Comparison of ENCODE assay signal across 8 cellular contexts in genomic region chr19:35029737-35030256, GRCh38.
DNase-seq lines count a peak whose midpoint lies in the region; TF ChIP-seq lines count a peak whose summit lies in the region.

No MANE protein-coding gene starts in this region.

- peak overlapping the region; percentile 48 for H3K4me3 ChIP-seq in AG10803 (ENCODE audit: low read length)

- TF ChIP-seq CTCF in AG10803 (conservative IDR thresholded peaks at IDR 0.05; ENCODE audit: low read length) (no peak), nephron progenitor cell (IDR thresholded peaks at IDR 0.05) (no peak)

- peak overlapping the region; percentile 70 for H3K4me3 Mint-ChIP-seq in nephron progenitor cell

- peak overlapping the region; percentile 19 for H3K27ac ChIP-seq in cingulate gyrus (ENCODE audit: low read depth, low read length)

- peaks cover 37% of the 10 kb centered on the region for H3K36me3 Mint-ChIP-seq in nephron progenitor cell (ENCODE audit: low read depth)

- no peak overlapping the region for H3K27ac Mint-ChIP-seq in nephron progenitor cell

- H3K27me3 Mint-ChIP-seq in nephron progenitor cell (ENCODE audit: low read depth, poor library complexity): peaks cover 36% of the 10 kb centered on the region

- H3K9me3 Mint-ChIP-seq in nephron progenitor cell: no peaks in the 10 kb centered on the region

- H3K4me1 Mint-ChIP-seq in nephron progenitor cell: peaks cover 27% of the 10 kb centered on the region

- DNase-seq in AG10803 (ENCODE audit: low read depth) (no peak), HuH-7 (ENCODE audit: low spot score) (peak; percentile 71), nephron progenitor cell (no peak), kidney glomerular epithelial cell (lab: John Stamatoyannopoulos, UW) (no peak), SIG-M5 (lab: John Stamatoyannopoulos, UW) (no peak), AG20443 (ENCODE audit: low spot score) (no peak)
- DNase-seq in activated CD4-positive, CD25-positive, alpha-beta regulatory T cell (lab: John Stamatoyannopoulos, UW): no peak
